ENCODE assay signal across 13 cellular contexts in the genomic region with DNA sequence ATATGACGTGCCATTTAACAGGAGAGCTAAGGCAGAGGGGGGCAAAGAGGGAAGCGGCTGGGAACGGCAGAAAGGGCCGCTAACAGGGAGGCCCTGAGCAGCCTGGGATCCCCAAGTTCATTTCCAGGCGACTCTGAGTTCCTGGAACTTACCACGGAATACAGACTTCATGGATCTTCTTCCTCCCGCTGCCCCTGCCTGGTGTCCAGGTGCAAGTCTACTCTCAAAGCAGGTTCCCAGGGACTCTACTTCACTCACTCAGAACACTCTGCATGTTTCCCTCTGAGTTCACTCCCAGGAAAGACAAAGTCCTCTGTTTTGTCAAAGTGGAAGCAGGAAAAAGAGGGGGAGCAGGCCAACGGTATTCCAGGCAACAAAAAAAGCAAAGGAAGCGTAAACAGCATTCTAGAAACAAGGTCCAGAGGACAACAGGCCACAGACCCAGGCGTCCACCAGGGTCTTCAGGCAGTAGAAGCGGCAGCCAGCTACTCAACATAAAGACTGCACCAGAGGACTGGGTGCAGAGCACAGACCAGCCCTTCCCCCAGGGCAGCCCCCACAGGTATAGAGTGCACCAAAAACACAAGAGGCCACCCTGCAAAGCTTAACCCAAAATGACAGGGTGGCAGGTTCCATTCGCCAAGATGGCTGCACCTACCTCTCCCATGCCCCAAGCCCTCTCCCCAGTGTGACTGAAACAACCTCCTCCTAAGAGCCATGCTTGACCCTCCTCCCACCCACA. TPM values are rescaled to one million over a fixed set of nuclear protein-coding genes. Genes with fewer than 3 reads are reported as not detected.
A peak's percentile ranks its signal among the peaks of the same experiment; 100 is the strongest.
DNase-seq lines count a peak whose midpoint lies in the region; ATAC-seq and TF ChIP-seq lines count a peak whose summit lies in the region.
"Had no signal": no experiment of that assay in that cellular context is flagged by ENCODE, and none has a peak within 500 bp of the region (broad histone marks: within the 10 kb centered on the region; RNA-seq: fewer than 3 reads in every experiment).

No MANE protein-coding gene starts in this region.

- H3K4me1 Mint-ChIP-seq in glutamatergic neuron (ENCODE audit: low read depth, unreplicated experiment) = peaks cover 25% of the 10 kb centered on the region

- H3K27ac ChIP-seq in DOHH2 (ENCODE audit: low read depth, low read length) (no peak overlapping the region), Panc1 (ENCODE audit: low read length) (peak overlapping the region; percentile 17; the same call in 1 of the 2 replicates), gastrocnemius medialis (peak overlapping the region in 3 of 4 donors; percentile 60 to 80 (median 76)), gastroesophageal sphincter (peak overlapping the region in 1 of 4 donors; percentile 3)
- H3K27ac ChIP-seq: KMS-11 had no signal

- no peaks in the 10 kb centered on the region for H3K9me2 ChIP-seq in DOHH2 (replicated peaks; ENCODE audit: control insufficient read depth, low read length)

- ATAC-seq in Panc1 (no peak), gastrocnemius medialis (no peak), gastroesophageal sphincter (no peak), GM18861 (IDR thresholded peaks at IDR 0.05; ENCODE audit: unreplicated experiment) (no peak)
- ATAC-seq in stimulated activated naive CD8-positive, alpha-beta T cell treated with anti-CD3 and anti-CD28 coated beads, Interleukin-15, Interleukin-2, amounts not matched to agents 100 U/mL and 50 U/mL, for 24 hours = no peak

- peaks cover 74% of the 10 kb centered on the region for H3K79me2 ChIP-seq in DOHH2 (ENCODE audit: control insufficient read depth, low read length)

- H3K27ac Mint-ChIP-seq in glutamatergic neuron (ENCODE audit: unreplicated experiment) = no peak overlapping the region
- H3K27ac Mint-ChIP-seq: activated CD4-positive, alpha-beta memory T cell treated with anti-CD3 and anti-CD28 coated beads for 36 hours; memory B cell had no signal

- TF ChIP-seq POLR2A in gastrocnemius medialis (IDR thresholded peaks at IDR 0.05) = no peak
- TF ChIP-seq POLR2A in gastroesophageal sphincter (IDR thresholded peaks at IDR 0.05) = no peak

- peaks cover 13% of the 10 kb centered on the region for H3K9me3 Mint-ChIP-seq in glutamatergic neuron (ENCODE audit: unreplicated experiment)
- H3K9me3 Mint-ChIP-seq: activated CD4-positive, alpha-beta memory T cell treated with anti-CD3 and anti-CD28 coated beads for 36 hours; memory B cell had no signal

- intact Hi-C loops in Panc1 (cut with micrococcal nuclease; ENCODE audit: unreplicated experiment) (no loop called here), gastrocnemius medialis (cut with DNase I; ENCODE audit: low total_unique reads) (no loop called here)

- H3K27me3 Mint-ChIP-seq in glutamatergic neuron (ENCODE audit: unreplicated experiment) = peaks cover 19% of the 10 kb centered on the region
- H3K27me3 Mint-ChIP-seq: memory B cell had no signal

- no peak for TF ChIP-seq EP300 in gastroesophageal sphincter (IDR thresholded peaks at IDR 0.05)

- CTCF ChIA-PET in Panc1 (lab: Charles Lee) = no interaction called here

- TF ChIP-seq CTCF in DOHH2 (IDR thresholded peaks at IDR 0.05; ENCODE audit: low read depth, low read length, poor library complexity, severe bottlenecking) = no peak
- no peak for TF ChIP-seq CTCF in Panc1 (IDR thresholded peaks at IDR 0.05)
- TF ChIP-seq CTCF in glutamatergic neuron (IDR thresholded peaks at IDR 0.05; ENCODE audit: partially characterized antibody, unreplicated experiment) = no peak
- TF ChIP-seq CTCF in gastrocnemius medialis (IDR thresholded peaks at IDR 0.05 in 4 of 5, conservative IDR thresholded peaks at IDR 0.05 in 1 of 5) = no peak
- no peak for TF ChIP-seq CTCF in gastroesophageal sphincter (IDR thresholded peaks at IDR 0.05)

- BruUV-seq in Panc1 (replicated peaks; lab: Mats Ljungman, UMichigan) = no TSS peak

- 0 out of 2 replicates have a peak, but pooled peaks cover 4% of the 10 kb centered on the region for H4K20me1 ChIP-seq in DOHH2 (ENCODE audit: control insufficient read depth, insufficient read depth, low read depth, low read length)

- peak overlapping the region; percentile 61 for H3K4me3 Mint-ChIP-seq in glutamatergic neuron (ENCODE audit: unreplicated experiment)
- H3K4me3 Mint-ChIP-seq: activated CD4-positive, alpha-beta memory T cell treated with anti-CD3 and anti-CD28 coated beads for 36 hours; memory B cell had no signal

- DNase-seq in Panc1 (ENCODE audit: low read depth, low spot score) (no peak), glutamatergic neuron (no peak), gastrocnemius medialis (no peak), NCI-H524 treated with DMSO at 0.1 percent for 48 hours (lab: John Stamatoyannopoulos, UW) (no peak)
- no peak for DNase-seq in stimulated activated naive CD8-positive, alpha-beta T cell treated with anti-CD3 and anti-CD28 coated beads, Interleukin-15, Interleukin-2, amounts not matched to agents 100 U/mL and 50 U/mL, for 24 hours
- DNase-seq: activated CD4-positive, alpha-beta memory T cell treated with anti-CD3 and anti-CD28 coated beads for 36 hours; foreskin fibroblast; NCI-H2227 treated with DMSO at 0.1 percent for 48 hours had no signal

- H3K9me3 ChIP-seq in DOHH2 (ENCODE audit: control insufficient read depth, insufficient read depth, low read length) = peaks cover 3% of the 10 kb centered on the region; the same call in 1 of the 2 replicates
- no peaks in the 10 kb centered on the region for H3K9me3 ChIP-seq in Panc1 (ENCODE audit: control insufficient read depth, insufficient read depth, low read depth, low read length)
- H3K9me3 ChIP-seq in gastrocnemius medialis = no peaks in the 10 kb centered on the region
- no peaks in the 10 kb centered on the region for H3K9me3 ChIP-seq in gastroesophageal sphincter

- WGBS in gastroesophageal sphincter (ENCODE audit: low coverage in 1 of 2), 2 donors = 54 to 75% methylated on average over 7 to 8 of the region's 12 CpGs

- H3K36me3 ChIP-seq in DOHH2 (ENCODE audit: control insufficient read depth, low read length) (peaks cover 51% of the 10 kb centered on the region), Panc1 (ENCODE audit: control insufficient read depth, insufficient read depth, low read length) (peaks cover 3% of the 10 kb centered on the region; the same call in 1 of the 2 replicates), gastrocnemius medialis (no peaks in the 10 kb centered on the region), gastroesophageal sphincter (no peaks in the 10 kb centered on the region)

- in situ Hi-C loops in Panc1 (cut with HindIII; ENCODE audit: low pct_unique_long_range_greater_than_20kb, low sequenced_read_pairs) (no loop called here), gastrocnemius medialis (cut with MboI; ENCODE audit: low sequenced_read_pairs in 4 of 4) (no loop called here)

- POLR2A ChIA-PET in Panc1 (lab: Charles Lee) = no interaction called here

- H3F3A ChIP-seq in DOHH2 (ENCODE audit: control insufficient read depth, insufficient read depth) = 0 out of 2 replicates have a peak, but pooled peaks cover 2% of the 10 kb centered on the region

- no peaks in the 10 kb centered on the region for H3K27me3 ChIP-seq in DOHH2 (ENCODE audit: control insufficient read depth, low read length)
- no peaks in the 10 kb centered on the region for H3K27me3 ChIP-seq in Panc1 (ENCODE audit: control insufficient read depth, insufficient read depth, low read length)
- H3K27me3 ChIP-seq in gastrocnemius medialis = no peaks in the 10 kb centered on the region
- H3K27me3 ChIP-seq in gastroesophageal sphincter = no peaks in the 10 kb centered on the region

- no peak overlapping the region for H3K4me3 ChIP-seq in DOHH2 (ENCODE audit: low read length)
- H3K4me3 ChIP-seq in Panc1 (ENCODE audit: low read depth in 2 of 2, low read length in 2 of 2) = no peak overlapping the region
- H3K4me3 ChIP-seq in gastrocnemius medialis = peak overlapping the region in 3 of 4 donors; percentile 24 to 29 (median 25)
- H3K4me3 ChIP-seq in gastroesophageal sphincter = peak overlapping the region in 1 of 2 donors; percentile 92

- peaks cover 4% of the 10 kb centered on the region for H3K36me3 Mint-ChIP-seq in glutamatergic neuron (ENCODE audit: unreplicated experiment)

- peak overlapping the region; percentile 71 for H3K4me2 ChIP-seq in DOHH2 (ENCODE audit: low read length)
- H3K4me2 ChIP-seq: KMS-11 had no signal

- H3K4me1 ChIP-seq in DOHH2 (ENCODE audit: control insufficient read depth, low read length) = peaks cover 24% of the 10 kb centered on the region
- H3K4me1 ChIP-seq in Panc1 (ENCODE audit: control insufficient read depth, insufficient read depth, low read length) = peaks cover 13% of the 10 kb centered on the region
- peaks cover 33 to 34% of the 10 kb centered on the region in 2 donors for H3K4me1 ChIP-seq in gastrocnemius medialis
- peaks cover 0 to 50% (median 33%) of the 10 kb centered on the region in 3 donors for H3K4me1 ChIP-seq in gastroesophageal sphincter

RNA-seq across cellular contexts. Expression of a gene that starts 3.0 kb away (rescaled TPM):
- total RNA-seq in Panc1 (2021; ENCODE audit: unreplicated experiment) (32.1 TPM), glutamatergic neuron (ENCODE audit: unreplicated experiment) (47.3 TPM), gastrocnemius medialis (10 to 100 TPM; 10.6 to 21.0 (median 16.5) TPM), gastroesophageal sphincter (10 to 100 TPM in 3 of 4 donors, 1 to 10 TPM in 1; 8.3 to 24.0 (median 20.1) TPM)
- polyA plus RNA-seq in Panc1 (2012; ENCODE audit: insufficient read length) = 45.4 TPM

RNA-seq across cellular contexts. Expression of a gene that starts 50.4 kb away (rescaled TPM):
- total RNA-seq in Panc1 (2021; ENCODE audit: unreplicated experiment) = 67.0 TPM
- polyA plus RNA-seq in Panc1 (2012; ENCODE audit: insufficient read length) = 130 TPM
- total RNA-seq in glutamatergic neuron (ENCODE audit: unreplicated experiment) = 0.64 TPM
- 1 to 10 TPM in 1 of 4 donors, under 1 TPM in 2, not detected in 1; 0.64 to 1.2 (median 0.92) TPM for total RNA-seq in gastrocnemius medialis
- 10 to 100 TPM in 1 of 4 donors, 1 to 10 TPM in 3; 2.3 to 26.4 (median 3.7) TPM for total RNA-seq in gastroesophageal sphincter

Comparison
In these comparisons a context has a peak if more than half of its experiments do, and no peak if none do; other contexts are left out.
1. H3K4me3 ChIP-seq: peak in gastrocnemius medialis (3 of 4); none in DOHH2 (single experiment) and Panc1 (0 of 2).